ENCODE assay signal across 26 cellular contexts in the genomic region with DNA sequence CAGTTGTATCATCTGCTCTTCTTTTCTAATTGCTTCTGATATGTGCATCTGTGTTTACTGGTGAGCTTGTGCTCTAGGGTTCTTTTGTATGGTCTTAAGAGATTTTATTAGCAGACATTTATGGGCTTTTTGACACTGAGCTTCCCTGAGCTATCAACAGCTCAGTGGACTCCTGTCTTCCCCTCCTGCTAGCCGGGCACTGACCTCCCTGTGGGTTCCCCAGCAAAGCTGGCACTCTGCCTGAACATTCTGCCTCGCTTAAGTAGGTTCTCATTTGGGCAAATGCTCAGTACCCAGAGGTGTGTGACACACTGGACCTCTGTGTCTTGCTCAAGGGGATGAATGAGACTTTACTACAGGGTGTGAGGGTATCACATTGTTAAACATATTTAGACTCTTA. TPM values are rescaled to one million over a fixed set of nuclear protein-coding genes. Genes with fewer than 3 reads are reported as not detected.
DNase-seq lines count a peak whose midpoint lies in the region; ATAC-seq, FAIRE-seq and TF ChIP-seq lines count a peak whose summit lies in the region.
"Had no signal": no experiment of that assay in that cellular context is flagged by ENCODE, and none has a peak within 500 bp of the region (broad histone marks: within the 10 kb centered on the region; RNA-seq: fewer than 3 reads in every experiment).

No MANE protein-coding gene starts in this region.

- H3K4me1 ChIP-seq in Karpas-422 (ENCODE audit: low read length) = peaks cover 70% of the 10 kb centered on the region
- peaks cover 0 to 13% (median 0%) of the 10 kb centered on the region in 12 donors for H3K4me1 ChIP-seq in heart left ventricle
- H3K4me1 ChIP-seq: adrenal gland, upper lobe of left lung had no signal

- 42 to 78% (median 60%) methylated on average over 2 of the region's 2 CpGs for WGBS in heart left ventricle, 4 donors

- H3K36me3 ChIP-seq in Karpas-422 (ENCODE audit: insufficient read depth, low read length) (peaks cover 6% of the 10 kb centered on the region; the same call in 1 of the 2 replicates), WERI-Rb-1 (peaks cover 12% of the 10 kb centered on the region; the same call in 1 of the 2 replicates), heart left ventricle (peaks cover 0 to 43% (median 29%) of the 10 kb centered on the region in 9 donors)
- H3K36me3 ChIP-seq: adrenal gland, brain microvascular endothelial cell had no signal

- CTCF ChIA-PET in RWPE1 (lab: Yijun Ruan, JAX) = interaction anchor here (0.5 kb wide), 1 partner anchor 31 kb away, joined by 3 read pairs; no protein-coding TSS in a partner anchor

- POLR2A ChIA-PET in RWPE1 (lab: Yijun Ruan, JAX; ENCODE audit: low non-redundant PET) = no interaction called here

- peak overlapping the region; percentile 40 for H3K9ac ChIP-seq in Karpas-422 (ENCODE audit: low read length)

- no peaks in the 10 kb centered on the region for H4K20me1 ChIP-seq in Karpas-422 (ENCODE audit: insufficient read depth, low read depth, low read length)

- no peak for FAIRE-seq in D721Med (lab: Jason Lieb, UNC)
- FAIRE-seq: frontal cortex had no signal

- no peak overlapping the region for H2AFZ ChIP-seq in Karpas-422 (ENCODE audit: low read length)

- DNase-seq in Karpas-422 (no peak), WERI-Rb-1 (peak; percentile 52), heart left ventricle (peak in 4 of 5 donors; percentile 61 to 87 (median 68)), mesenteric fat pad (ENCODE audit: low spot score) (peak; percentile 49), D721Med (ENCODE audit: insufficient read length, low spot score) (no peak), GM19240 (ENCODE audit: insufficient read length, low spot score) (no peak), RWPE1 (ENCODE audit: low spot score) (no peak), HK-2 (ENCODE audit: unreplicated experiment) (no peak)
- DNase-seq: ACHN; activated CD8-positive, alpha-beta T cell treated with anti-CD3 and anti-CD28 coated beads for 36 hours; activated naive CD4-positive, alpha-beta T cell treated with anti-CD3 and anti-CD28 coated beads for 36 hours; brain microvascular endothelial cell; CD4-positive, alpha-beta memory T cell; EL; H9; IMR-90; midbrain; naive thymus-derived CD4-positive, alpha-beta T cell; NCI-H1694; NK-92 treated with Interleukin-12 subunit alpha and Interleukin-12 subunit beta, amount 100 ng/mL, for 24 hours; PC-3; SHP77 treated with DMSO at 0.1 percent for 48 hours; stimulated activated naive B cell treated with anti-CD40 and anti-IgM and Interleukin-4, amounts not matched to agents 10 μg/mL and 1 μg/mL and 100 μg/mL, for 72 hours; upper lobe of left lung had no signal

- ATAC-seq in heart left ventricle = peak; percentile 82 to 93 (median 88)
- ATAC-seq: activated CD8-positive, alpha-beta T cell treated with anti-CD3 and anti-CD28 coated beads for 36 hours; naive thymus-derived CD4-positive, alpha-beta T cell; PC-3; stimulated activated naive B cell treated with anti-CD40 and anti-IgM and Interleukin-4, amounts not matched to agents 10 μg/mL and 1 μg/mL and 100 μg/mL, for 72 hours had no signal

- peak overlapping the region; percentile 1 for H3K4me2 ChIP-seq in Karpas-422 (ENCODE audit: low read depth, low read length, poor library complexity, severe bottlenecking)

- H3K27me3 ChIP-seq in Karpas-422 (ENCODE audit: low read length) (no peaks in the 10 kb centered on the region), WERI-Rb-1 (ENCODE audit: insufficient read depth, low read depth, severe bottlenecking) (no peaks in the 10 kb centered on the region), heart left ventricle (no peaks in the 10 kb centered on the region)
- H3K27me3 ChIP-seq: adrenal gland, brain microvascular endothelial cell, upper lobe of left lung had no signal

- no peak overlapping the region for H3K4me3 ChIP-seq in Karpas-422 (ENCODE audit: low read length)
- no peak overlapping the region for H3K4me3 ChIP-seq in WERI-Rb-1 (ENCODE audit: low read depth, low read length)
- H3K4me3 ChIP-seq in heart left ventricle = no peak overlapping the region
- H3K4me3 ChIP-seq: adrenal gland, upper lobe of left lung had no signal

- no peak for TF ChIP-seq CTCF in WERI-Rb-1 (IDR thresholded peaks at IDR 0.05; ENCODE audit: low read depth, low read length)
- TF ChIP-seq CTCF in heart left ventricle (IDR thresholded peaks at IDR 0.05) = no peak
- no peak for TF ChIP-seq CTCF in D721Med (IDR thresholded peaks at IDR 0.05; ENCODE audit: insufficient read depth, missing control alignments)
- no peak for TF ChIP-seq CTCF in RWPE1 (conservative IDR thresholded peaks at IDR 0.05; ENCODE audit: low read depth)

- peaks cover 27% of the 10 kb centered on the region for H3K79me2 ChIP-seq in Karpas-422 (ENCODE audit: low read length)

- intact Hi-C loops in heart left ventricle (cut with DNase I) = no loop called here

- no peak for TF ChIP-seq POLR2A in heart left ventricle (IDR thresholded peaks at IDR 0.05)

- H3K9me3 ChIP-seq in Karpas-422 (ENCODE audit: low read length) (no peaks in the 10 kb centered on the region), WERI-Rb-1 (ENCODE audit: severe bottlenecking) (no peaks in the 10 kb centered on the region), heart left ventricle (no peaks in the 10 kb centered on the region)
- H3K9me3 ChIP-seq: adrenal gland, upper lobe of left lung had no signal

- H3K27ac ChIP-seq in Karpas-422 (ENCODE audit: low read length) (peak overlapping the region; percentile 87), WERI-Rb-1 (peak overlapping the region; percentile 37), heart left ventricle (no peak overlapping the region), RWPE1 (no peak overlapping the region)
- H3K27ac ChIP-seq: adrenal gland, brain microvascular endothelial cell, upper lobe of left lung had no signal

- no peaks in the 10 kb centered on the region for H3K9me2 ChIP-seq in Karpas-422 (replicated peaks; ENCODE audit: insufficient read depth, low read length)

RNA-seq across cellular contexts. Expression of a gene that starts 15.8 kb away (rescaled TPM):
- 16.0 and 18.4 TPM in 2 replicates for total RNA-seq in Karpas-422 (2014; rRNA removed; shearing (Covaris generic); ENCODE audit: low replicate concordance)
- 10 to 100 TPM in 7 of 9 donors, 1 to 10 TPM in 2; 3.8 to 20.3 (median 13.8) TPM for total RNA-seq in heart left ventricle
- 1 to 10 TPM; 6.3 to 7.8 TPM for polyA plus RNA-seq in heart left ventricle
- 24.5 TPM for total RNA-seq in mesenteric fat pad

RNA-seq across cellular contexts. Expression of a gene that starts 47.7 kb away (rescaled TPM):
- total RNA-seq in Karpas-422 (2014; rRNA removed; shearing (Covaris generic); ENCODE audit: low replicate concordance) = 19.0 and 23.3 TPM in 2 replicates
- 10 to 100 TPM in 2 of 9 donors, 1 to 10 TPM in 7; 1.6 to 17.1 (median 5.4) TPM for total RNA-seq in heart left ventricle
- polyA plus RNA-seq in heart left ventricle = 1 to 10 TPM; 2.2 TPM
- 9.9 TPM for total RNA-seq in mesenteric fat pad

Comparison
In these comparisons a context has a peak if more than half of its experiments do, and no peak if none do; other contexts are left out.
1. DNase-seq: peak in WERI-Rb-1 (single experiment), heart left ventricle (4 of 5) and mesenteric fat pad (single experiment); none in Karpas-422 (single experiment), D721Med (single experiment), GM19240 (single experiment), RWPE1 (single experiment) and HK-2 (single experiment).
2. H3K27ac ChIP-seq: peak in Karpas-422 (single experiment) and WERI-Rb-1 (single experiment); none in heart left ventricle (0 of 12) and RWPE1 (single experiment).